ENCODE assay signal across 22 cellular contexts in genomic region chr17:70324031-70324430, GRCh38.
"Had no signal": no experiment of that assay in that cellular context is flagged by ENCODE, and none has a peak within 500 bp of the region (broad histone marks: within the 10 kb centered on the region; RNA-seq: fewer than 3 reads in every experiment).

No MANE protein-coding gene starts in this region.

- H3K36me3 ChIP-seq: colonic mucosa, esophagus squamous epithelium, gastrocnemius medialis, heart right ventricle, left lung, lower lobe of right lung had no signal

- H3K4me3 ChIP-seq: colonic mucosa, esophagus squamous epithelium, gastrocnemius medialis, heart right ventricle, left lung, lower lobe of right lung, mucosa of descending colon had no signal

- H3K9me3 ChIP-seq: colonic mucosa, esophagus squamous epithelium, gastrocnemius medialis, heart right ventricle, left lung, lower lobe of right lung, mucosa of descending colon had no signal

- H3K27me3 ChIP-seq: colonic mucosa, esophagus squamous epithelium, gastrocnemius medialis, heart right ventricle, left lung had no signal

- DNase-seq: colonic mucosa; cortex of kidney; effector CD8-positive, alpha-beta T cell; effector memory CD8-positive, alpha-beta T cell; endodermal cell; erythroblast; esophagus squamous epithelium; foreskin fibroblast; foreskin melanocyte; gastrocnemius medialis; glutamatergic neuron; head of caudate nucleus; heart right ventricle; hippocampal formation; left cardiac atrium; left lung; left ventricle myocardium superior; lower lobe of right lung; mucosa of descending colon; naive B cell had no signal

- H3K4me1 ChIP-seq: colonic mucosa, esophagus squamous epithelium had no signal

- H3K27ac ChIP-seq: colonic mucosa, epithelial cell of prostate, esophagus squamous epithelium, gastrocnemius medialis, heart right ventricle, left lung, lower lobe of right lung had no signal

- ATAC-seq: effector memory CD8-positive, alpha-beta T cell; esophagus mucosa; gastrocnemius medialis; heart right ventricle; left cardiac atrium; left ventricle myocardium superior; mucosa of descending colon had no signal
